In the genomic region with DNA sequence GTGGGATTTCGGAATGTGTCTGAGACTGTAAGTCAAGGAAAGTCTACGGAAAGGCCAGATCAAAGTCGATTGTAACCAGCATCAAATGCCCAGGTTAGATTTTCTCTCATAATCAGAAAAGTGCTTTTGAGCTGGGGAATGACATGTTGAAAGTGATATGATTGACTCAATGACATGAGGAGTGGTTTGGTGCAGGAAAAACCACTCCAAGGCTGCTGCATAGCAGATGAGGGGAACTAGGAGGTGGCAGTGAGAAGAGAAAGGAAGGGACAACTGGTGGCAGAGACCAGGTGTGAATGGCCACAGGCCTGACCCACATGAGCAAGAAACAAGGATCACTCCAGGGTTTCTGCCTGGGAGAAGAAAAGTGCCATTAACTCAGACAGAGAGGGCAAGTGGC, we compare ENCODE assay signal across 8 cellular contexts. TPM values are rescaled to one million over a fixed set of nuclear protein-coding genes. Genes with fewer than 3 reads are reported as not detected.
A peak's percentile ranks its signal among the peaks of the same experiment; 100 is the strongest.
DNase-seq lines count a peak whose midpoint lies in the region; ATAC-seq and TF ChIP-seq lines count a peak whose summit lies in the region.

No MANE protein-coding gene starts in this region.

- H4K20me1 ChIP-seq in GM23248 (ENCODE audit: insufficient read depth) = no peaks in the 10 kb centered on the region

- in situ Hi-C loops in GM23248 (cut with MboI) = no loop called here

- 2% methylated on average over 3 of the region's 3 CpGs for WGBS in GM23248 (ENCODE audit: low coverage in 1 of 2, low lambda C conversion rate in 2 of 2, missing lambda C conversion rate in 2 of 2), 2 experiments

- no peak for ATAC-seq in T-helper 17 cell
- no peak for ATAC-seq in HG02970 (IDR thresholded peaks at IDR 0.05; ENCODE audit: low FRiP score, unreplicated experiment)

- peak overlapping the region; percentile 96 for H3K27ac Mint-ChIP-seq in T-helper 17 cell

- peaks cover 68% of the 10 kb centered on the region for H3K79me2 ChIP-seq in GM23248 (ENCODE audit: insufficient read depth)

- H2AFZ ChIP-seq in GM23248 = peak overlapping the region; percentile 93

- no peaks in the 10 kb centered on the region for H3K9me3 ChIP-seq in GM23248 (ENCODE audit: low read depth)
- no peaks in the 10 kb centered on the region for H3K9me3 ChIP-seq in T-helper 17 cell (ENCODE audit: control insufficient read depth, low read length, poor library complexity, severe bottlenecking)

- no peaks in the 10 kb centered on the region for H3F3A ChIP-seq in GM23248 (ENCODE audit: insufficient read depth)

- no peaks in the 10 kb centered on the region for H3K9me2 ChIP-seq in GM23248 (ENCODE audit: insufficient read depth)

- no peaks in the 10 kb centered on the region for H3K27me3 Mint-ChIP-seq in T-helper 17 cell

- no peaks in the 10 kb centered on the region for H3K36me3 ChIP-seq in GM23248 (ENCODE audit: low read depth)

- H3K27me3 ChIP-seq in GM23248 (replicated peaks; ENCODE audit: insufficient read depth) = no peaks in the 10 kb centered on the region

- H3K4me1 Mint-ChIP-seq in T-helper 17 cell = peaks cover 29% of the 10 kb centered on the region

- peak overlapping the region; percentile 94 for H3K9ac ChIP-seq in GM23248

- DNase-seq in GM23248 (no peak), T-helper 17 cell (no peak), fibroblast of villous mesenchyme (ENCODE audit: low read depth) (no peak), retinal pigment epithelial cell (ENCODE audit: low read depth) (no peak), NCI-H1436 (lab: John Stamatoyannopoulos, UW) (no peak), GM19240 (ENCODE audit: insufficient read length, low spot score) (no peak), putamen (ENCODE audit: low spot score) (no peak)

- peaks cover 20% of the 10 kb centered on the region for H3K4me1 ChIP-seq in GM23248 (ENCODE audit: insufficient read depth)

- H3K27ac ChIP-seq in GM23248 = peak overlapping the region; percentile 27; the same call in 1 of the 2 replicates

- TF ChIP-seq CTCF in fibroblast of villous mesenchyme (IDR thresholded peaks at IDR 0.05; ENCODE audit: insufficient read depth, low read depth, low read length) = no peak
- TF ChIP-seq CTCF in retinal pigment epithelial cell (conservative IDR thresholded peaks at IDR 0.05; ENCODE audit: low read depth, low read length) = no peak

- peak overlapping the region; percentile 94 for H3K4me3 Mint-ChIP-seq in T-helper 17 cell

- no peaks in the 10 kb centered on the region for H3K36me3 Mint-ChIP-seq in T-helper 17 cell (ENCODE audit: low read depth)

- peak overlapping the region; percentile 91 for H3K4me3 ChIP-seq in GM23248
- peak overlapping the region; percentile 96 for H3K4me3 ChIP-seq in fibroblast of villous mesenchyme (ENCODE audit: low read depth, low read length)
- H3K4me3 ChIP-seq in retinal pigment epithelial cell (ENCODE audit: low read length) = peak overlapping the region; percentile 91

- H3K4me2 ChIP-seq in GM23248 (ENCODE audit: unreplicated experiment) = peak overlapping the region; percentile 95

RNA-seq across cellular contexts. Expression of a gene that starts 0.8 kb away (rescaled TPM):
- 45.4 and 46.9 TPM in 2 replicates for total RNA-seq in GM23248 (2014; rRNA removed; shearing (Covaris generic))
- 36.6 and 37.1 TPM in 2 replicates for polyA plus RNA-seq in GM23248 (2016; fragmentation: Nextera tagmentation; extraction: Ambion mirVana)
- 10 to 100 TPM; 14.9 to 16.0 TPM for total RNA-seq in T-helper 17 cell
- 87.2 and 87.3 TPM in 2 replicates for total RNA-seq in fibroblast of villous mesenchyme

RNA-seq across cellular contexts. Expression of a gene that starts 20.9 kb away (rescaled TPM):
- total RNA-seq in GM23248 (2014; rRNA removed; shearing (Covaris generic)) = 5.7 and 8.1 TPM in 2 replicates
- 9.1 and 12.1 TPM in 2 replicates for polyA plus RNA-seq in GM23248 (2016; fragmentation: Nextera tagmentation; extraction: Ambion mirVana)
- total RNA-seq in T-helper 17 cell = under 1 TPM; 0.50 to 0.52 TPM
- total RNA-seq in fibroblast of villous mesenchyme = 7.4 and 9.5 TPM in 2 replicates
